ENCODE assay signal across 8 cellular contexts in the genomic region with DNA sequence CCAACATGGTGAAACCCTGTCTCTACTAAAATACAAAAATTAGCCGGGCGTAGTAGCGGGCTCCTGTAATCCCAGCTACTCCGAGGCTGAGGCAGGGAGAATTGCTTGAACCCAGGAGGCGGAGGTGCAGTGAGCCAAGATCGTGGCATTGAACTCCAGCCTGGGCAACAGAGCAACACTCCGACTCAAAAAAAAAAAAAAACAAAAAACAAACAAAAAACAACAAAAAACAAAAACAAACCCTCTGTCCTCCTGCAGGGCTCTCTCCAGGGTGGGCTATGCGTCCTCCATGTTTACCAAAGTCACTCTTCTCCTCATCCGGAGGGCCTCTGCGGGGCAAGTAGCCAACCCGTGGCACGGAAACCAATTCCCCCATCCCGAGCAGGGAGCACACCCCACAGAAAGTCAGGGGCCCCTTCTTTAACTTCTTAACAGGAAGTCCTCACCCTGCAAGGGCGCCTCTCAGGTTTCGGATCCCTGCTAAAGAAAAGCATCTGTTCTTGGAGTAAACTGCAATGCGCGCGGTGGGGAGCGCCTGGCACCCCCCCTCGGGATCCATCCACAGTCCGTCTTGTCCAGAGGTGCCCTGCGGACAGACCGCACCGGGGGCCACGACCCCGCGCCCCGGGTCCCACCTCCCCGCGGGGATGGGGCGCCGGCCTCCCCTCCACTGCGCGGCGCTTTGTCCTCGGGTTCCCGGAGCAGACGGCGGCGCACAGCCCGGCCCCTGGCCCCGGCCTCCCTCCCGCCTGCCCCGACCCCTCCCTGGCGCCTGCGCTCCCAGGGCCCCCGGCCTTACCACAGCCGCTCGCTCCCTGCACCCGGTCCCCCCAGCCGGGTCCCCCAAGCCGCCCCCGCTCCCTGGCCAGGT. TPM values are rescaled to one million over a fixed set of nuclear protein-coding genes. Genes with fewer than 3 reads are reported as not detected.
DNase-seq lines count a peak whose midpoint lies in the region; ATAC-seq, FAIRE-seq and TF ChIP-seq lines count a peak whose summit lies in the region.

No MANE protein-coding gene starts in this region.

- FAIRE-seq in GM12892 (lab: Jason Lieb, UNC): peak; percentile 82

- CTCF ChIA-PET in T-cell (lab: Charles Lee): no interaction called here

- POLR2A ChIA-PET in T-cell (lab: Charles Lee): no interaction called here

- TF ChIP-seq CTCF in breast epithelium (IDR thresholded peaks at IDR 0.05): no peak

- H3K36me3 Mint-ChIP-seq in T-cell: peaks cover 15% of the 10 kb centered on the region

- peak overlapping the region; percentile 80 to 83 (median 82) for H3K4me3 ChIP-seq in breast epithelium

- no peaks in the 10 kb centered on the region for H3K9me3 ChIP-seq in breast epithelium

- peaks cover 6 to 9% of the 10 kb centered on the region in 2 donors for H3K4me1 ChIP-seq in breast epithelium

- peak overlapping the region; percentile 100 for H3K27ac Mint-ChIP-seq in T-cell

- TF ChIP-seq POLR2A in GM12892 (IDR thresholded peaks at IDR 0.05; ENCODE audit: low read depth, low read length) (peak; percentile 30; the same call in 1 of the 2 replicates), breast epithelium (IDR thresholded peaks at IDR 0.05) (no peak)

- H3K27me3 ChIP-seq in breast epithelium: no peaks in the 10 kb centered on the region

- ATAC-seq in HG03108 (IDR thresholded peaks at IDR 0.05; ENCODE audit: unreplicated experiment): peak; percentile 24
- ATAC-seq in T-cell (replicated peaks in 1 of 4): peak; percentile 20 to 46 (median 36)
- no peak for ATAC-seq in HG03460 (IDR thresholded peaks at IDR 0.05; ENCODE audit: unreplicated experiment)

- H3K4me3 Mint-ChIP-seq in T-cell: peak overlapping the region; percentile 95 to 100 (median 100)

- peak; percentile 63 for DNase-seq in GM12892 (ENCODE audit: insufficient read length)
- peak in 25 of 34 experiments; percentile 15 to 61 (median 34) for DNase-seq in T-cell
- peak in 1 of 2 donors; percentile 22 for DNase-seq in breast epithelium (ENCODE audit: low spot score in 2 of 2)
- peak; percentile 71 for DNase-seq in iPS-NIHi7 (ENCODE audit: extremely low spot score)
- peak; percentile 68 for DNase-seq in stimulated activated CD4-positive, alpha-beta T cell treated with anti-CD3 and anti-CD28 coated beads, Interleukin-15, amount 100 ng/mL, for 24 hours
- DNase-seq in NCI-H1092 (lab: John Stamatoyannopoulos, UW): no peak

- peak overlapping the region; percentile 78 to 89 for H3K27ac ChIP-seq in breast epithelium

- intact Hi-C loops in breast epithelium (cut with DNase I; ENCODE audit: low total_unique reads): no loop called here

- peaks cover 43 to 55% (median 50%) of the 10 kb centered on the region in 3 donors for H3K4me1 Mint-ChIP-seq in T-cell

- no peaks in the 10 kb centered on the region for H3K36me3 ChIP-seq in breast epithelium

- H3K27me3 Mint-ChIP-seq in T-cell: no peaks in the 10 kb centered on the region

- H3K9me3 Mint-ChIP-seq in T-cell: no peaks in the 10 kb centered on the region

RNA-seq across cellular contexts. Expression of gene CERK, which starts 0.7 kb away (rescaled TPM):
- 17.3 TPM for polyA plus RNA-seq in GM12892 (2012; ENCODE audit: missing spikeins)
- total RNA-seq in T-cell (100 to 1,000 TPM in 3 of 5 donors, 10 to 100 TPM in 2; 77.4 to 155 (median 125) TPM), breast epithelium (10 to 100 TPM; 23.3 to 37.3 (median 26.5) TPM)

RNA-seq across cellular contexts. Expression of gene TBC1D22A, which starts 25.1 kb away (rescaled TPM):
- 29.0 TPM for polyA plus RNA-seq in GM12892 (2012; ENCODE audit: missing spikeins)
- total RNA-seq in T-cell (10 to 100 TPM; 38.3 to 67.8 (median 57.7) TPM), breast epithelium (10 to 100 TPM; 19.0 to 23.6 (median 23.6) TPM)
